ENCODE assay signal across 25 cellular contexts in the genomic region with DNA sequence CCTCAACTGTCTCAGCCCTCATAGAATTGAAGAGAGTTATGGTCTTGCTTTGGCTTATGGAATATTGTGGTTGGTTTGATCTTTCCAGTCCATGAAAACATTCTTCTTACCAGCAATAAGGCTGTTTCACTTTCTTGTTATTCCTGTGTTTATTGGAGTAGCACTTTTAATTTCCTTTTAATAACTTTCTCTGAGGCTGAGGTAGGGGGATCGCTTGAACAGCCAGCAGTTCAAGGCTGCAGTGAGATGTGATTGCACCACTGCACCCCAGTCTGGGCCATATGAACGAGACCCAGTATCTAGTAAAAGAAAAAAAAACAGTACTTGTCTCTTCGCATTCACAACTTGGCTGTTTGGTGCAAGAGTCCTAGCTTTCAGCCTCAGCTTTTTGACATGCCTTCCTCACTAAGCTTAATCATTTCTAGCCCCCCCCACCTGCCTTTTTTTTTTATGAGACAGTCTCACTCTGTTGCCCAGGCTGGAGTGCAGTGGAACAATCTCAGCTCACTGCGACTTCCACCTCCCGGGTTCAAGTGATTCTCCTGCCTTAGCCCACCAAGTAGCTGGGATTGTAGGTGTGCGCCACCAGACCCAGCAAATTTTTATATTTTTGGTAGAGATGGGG.
DNase-seq lines count a peak whose midpoint lies in the region; ATAC-seq, FAIRE-seq and TF ChIP-seq lines count a peak whose summit lies in the region.
"Had no signal": no experiment of that assay in that cellular context is flagged by ENCODE, and none has a peak within 500 bp of the region (broad histone marks: within the 10 kb centered on the region; RNA-seq: fewer than 3 reads in every experiment).

No MANE protein-coding gene starts in this region.

- intact Hi-C loops in heart right ventricle (cut with DNase I) = loop anchor here in 2 of 10 donors (10.0 kb wide), 2 partner anchors 67 to 77 kb away; a partner anchor contains a TSS

- H3K27me3 Mint-ChIP-seq in activated T-cell treated with anti-CD3 and anti-CD28 coated beads, Interleukin-2, amount 50 U/mL, for 24 hours = no peaks in the 10 kb centered on the region
- H3K27me3 Mint-ChIP-seq in activated naive CD8-positive, alpha-beta T cell = no peaks in the 10 kb centered on the region
- H3K27me3 Mint-ChIP-seq: activated CD4-positive, alpha-beta memory T cell treated with anti-CD3 and anti-CD28 coated beads, Interleukin-2, amount 10 ng/mL, durations not matched to agents 7 days and 5 days had no signal

- 95 to 99% methylated on average over 6 of the region's 6 CpGs for WGBS in heart right ventricle, 2 donors

- no peaks in the 10 kb centered on the region for H3K9me3 Mint-ChIP-seq in activated T-cell treated with anti-CD3 and anti-CD28 coated beads, Interleukin-2, amount 50 U/mL, for 24 hours
- no peaks in the 10 kb centered on the region for H3K9me3 Mint-ChIP-seq in activated naive CD8-positive, alpha-beta T cell (ENCODE audit: low read depth)
- no peaks in the 10 kb centered on the region for H3K9me3 Mint-ChIP-seq in stimulated activated effector memory CD8-positive, alpha-beta T cell treated with anti-CD3 and anti-CD28 coated beads, Interleukin-12 subunit alpha, Interleukin-12 subunit beta, amount 100 ng/mL, for 72 hours
- H3K9me3 Mint-ChIP-seq: activated CD4-positive, alpha-beta memory T cell treated with anti-CD3 and anti-CD28 coated beads, Interleukin-2, amount 10 ng/mL, durations not matched to agents 7 days and 5 days had no signal

- peak; percentile 21 for FAIRE-seq in GM18507 (lab: Jason Lieb, UNC)
- FAIRE-seq: D721Med, endothelial cell of umbilical vein, GM19239 had no signal

- peaks cover 78% of the 10 kb centered on the region for H3K36me3 Mint-ChIP-seq in activated T-cell treated with anti-CD3 and anti-CD28 coated beads, Interleukin-2, amount 50 U/mL, for 24 hours (ENCODE audit: low read depth)
- peaks cover 13% of the 10 kb centered on the region for H3K36me3 Mint-ChIP-seq in activated naive CD8-positive, alpha-beta T cell
- H3K36me3 Mint-ChIP-seq in stimulated activated effector memory CD8-positive, alpha-beta T cell treated with anti-CD3 and anti-CD28 coated beads, Interleukin-12 subunit alpha, Interleukin-12 subunit beta, amount 100 ng/mL, for 72 hours = peaks cover 41% of the 10 kb centered on the region

- peaks cover 0 to 24% (median 0%) of the 10 kb centered on the region in 9 donors for H3K36me3 ChIP-seq in heart right ventricle
- H3K36me3 ChIP-seq: Peyer's patch, uterus had no signal

- H3K27ac Mint-ChIP-seq in activated T-cell treated with anti-CD3 and anti-CD28 coated beads, Interleukin-2, amount 50 U/mL, for 24 hours = peak overlapping the region; percentile 69
- peak overlapping the region; percentile 58 for H3K27ac Mint-ChIP-seq in activated naive CD8-positive, alpha-beta T cell
- peak overlapping the region; percentile 48 for H3K27ac Mint-ChIP-seq in stimulated activated effector memory CD8-positive, alpha-beta T cell treated with anti-CD3 and anti-CD28 coated beads, Interleukin-12 subunit alpha, Interleukin-12 subunit beta, amount 100 ng/mL, for 72 hours
- H3K27ac Mint-ChIP-seq: activated CD4-positive, alpha-beta memory T cell treated with anti-CD3 and anti-CD28 coated beads, Interleukin-2, amount 10 ng/mL, durations not matched to agents 7 days and 5 days had no signal

- TF ChIP-seq CTCF in heart right ventricle (IDR thresholded peaks at IDR 0.05) = no peak

- H3K4me1 ChIP-seq in heart right ventricle = peaks cover 15 to 67% (median 56%) of the 10 kb centered on the region in 9 donors

- ATAC-seq in stimulated activated effector memory CD8-positive, alpha-beta T cell treated with anti-CD3 and anti-CD28 coated beads, Interleukin-12 subunit alpha, Interleukin-12 subunit beta, amount 100 ng/mL, for 72 hours = no peak
- no peak for ATAC-seq in HG03025 (IDR thresholded peaks at IDR 0.05; ENCODE audit: low FRiP score, unreplicated experiment)
- no peak for ATAC-seq in heart right ventricle
- ATAC-seq: activated T-cell treated with anti-CD3 and anti-CD28 coated beads, Interleukin-2, amount 50 U/mL, for 4 hours had no signal

- peaks cover 0 to 18% (median 9%) of the 10 kb centered on the region in 11 donors for H3K9me3 ChIP-seq in heart right ventricle

- no peak overlapping the region for H3K4me3 Mint-ChIP-seq in activated T-cell treated with anti-CD3 and anti-CD28 coated beads, Interleukin-2, amount 50 U/mL, for 24 hours
- H3K4me3 Mint-ChIP-seq in activated naive CD8-positive, alpha-beta T cell = no peak overlapping the region
- H3K4me3 Mint-ChIP-seq in stimulated activated effector memory CD8-positive, alpha-beta T cell treated with anti-CD3 and anti-CD28 coated beads, Interleukin-12 subunit alpha, Interleukin-12 subunit beta, amount 100 ng/mL, for 72 hours = no peak overlapping the region
- H3K4me3 Mint-ChIP-seq: activated CD4-positive, alpha-beta memory T cell treated with anti-CD3 and anti-CD28 coated beads, Interleukin-2, amount 10 ng/mL, durations not matched to agents 7 days and 5 days; activated T-cell treated with anti-CD3 and anti-CD28 coated beads, Interleukin-2, amount 50 U/mL, for 4 hours had no signal

- peaks cover 78% of the 10 kb centered on the region for H3K4me1 Mint-ChIP-seq in activated T-cell treated with anti-CD3 and anti-CD28 coated beads, Interleukin-2, amount 50 U/mL, for 24 hours (ENCODE audit: low read depth)
- peaks cover 68% of the 10 kb centered on the region for H3K4me1 Mint-ChIP-seq in activated naive CD8-positive, alpha-beta T cell (ENCODE audit: low read depth)
- peaks cover 41% of the 10 kb centered on the region for H3K4me1 Mint-ChIP-seq in stimulated activated effector memory CD8-positive, alpha-beta T cell treated with anti-CD3 and anti-CD28 coated beads, Interleukin-12 subunit alpha, Interleukin-12 subunit beta, amount 100 ng/mL, for 72 hours

- no peak for DNase-seq in activated T-cell treated with anti-CD3 and anti-CD28 coated beads, Interleukin-2, amount 50 U/mL, for 24 hours
- no peak for DNase-seq in activated T-cell treated with anti-CD3 and anti-CD28 coated beads, Interleukin-2, amount 50 U/mL, for 48 hours
- DNase-seq in GM18507 (ENCODE audit: extremely low spot score, insufficient read length, low read depth) (no peak), occipital lobe (lab: John Stamatoyannopoulos, UW) (no peak), heart right ventricle (no peak)
- no peak for DNase-seq in stimulated activated effector memory CD8-positive, alpha-beta T cell treated with anti-CD3 and anti-CD28 coated beads, Interleukin-12 subunit alpha, Interleukin-12 subunit beta, amount 100 ng/mL, for 72 hours (ENCODE audit: low spot score in 2 of 2)
- DNase-seq: ACHN; activated CD4-positive, alpha-beta memory T cell treated with anti-CD3 and anti-CD28 coated beads, Interleukin-2, amount 10 ng/mL, durations not matched to agents 7 days and 5 days; activated T-cell treated with anti-CD3 and anti-CD28 coated beads, Interleukin-2, amount 50 U/mL, for 4 hours; dorsolateral prefrontal cortex; HCEC 1CT; Kasumi-1; MV-4-11; NCI-H1694; NCI-H2171; NCI-H510A treated with DMSO at 0.1 percent for 48 hours; NK-92 treated with Interleukin-12 subunit alpha and Interleukin-12 subunit beta, amount 100 ng/mL, for 24 hours; Peyer's patch; uterus had no signal

- H3K4me3 ChIP-seq in heart right ventricle = no peak overlapping the region
- H3K4me3 ChIP-seq: dorsolateral prefrontal cortex, Peyer's patch, uterus had no signal

- H3K27me3 ChIP-seq in heart right ventricle = no peaks in the 10 kb centered on the region
- H3K27me3 ChIP-seq: BLaER1 treated with 17β-estradiol and CSF1 and Interleukin-3, amounts not matched to agents 10 nM and 100 nM; dorsolateral prefrontal cortex; Peyer's patch; uterus had no signal

- no peak overlapping the region for H3K27ac ChIP-seq in heart right ventricle
- H3K27ac ChIP-seq: BLaER1 treated with 17β-estradiol and CSF1 and Interleukin-3, amounts not matched to agents 10 nM and 100 nM; uterus had no signal
